ENCODE assay signal across 16 cellular contexts in the genomic region with DNA sequence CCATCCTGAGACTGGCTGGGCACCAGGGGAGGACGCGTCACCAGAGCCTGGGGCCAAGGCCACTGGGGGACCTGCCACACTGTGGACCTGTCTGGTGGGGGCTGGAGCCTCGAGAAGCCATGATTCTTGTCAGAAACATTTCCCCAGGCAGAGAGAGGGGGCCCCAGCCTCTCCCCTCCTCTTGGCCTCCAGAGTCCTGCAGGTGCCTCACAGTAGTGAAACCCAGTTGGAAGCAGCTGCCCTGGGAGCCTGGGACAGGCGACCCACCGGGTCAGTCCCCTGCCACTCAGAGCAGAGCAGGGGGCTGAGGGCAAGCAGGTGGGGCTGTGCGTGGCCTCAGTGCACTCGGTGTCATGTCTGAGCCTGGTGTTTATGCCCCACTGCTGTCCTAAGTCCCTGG. TPM values are rescaled to one million over a fixed set of nuclear protein-coding genes. Genes with fewer than 3 reads are reported as not detected.
"Had no signal": no experiment of that assay in that cellular context is flagged by ENCODE, and none has a peak within 500 bp of the region (broad histone marks: within the 10 kb centered on the region; RNA-seq: fewer than 3 reads in every experiment).

No MANE protein-coding gene starts in this region.

- H3K36me3 ChIP-seq: upper lobe of right lung had no signal

- H3K27me3 ChIP-seq: esophagus muscularis mucosa, upper lobe of right lung had no signal

- H3K4me3 ChIP-seq: esophagus muscularis mucosa, upper lobe of right lung had no signal

- H3K9me3 ChIP-seq: esophagus muscularis mucosa, upper lobe of right lung had no signal

- H3K27ac ChIP-seq: esophagus muscularis mucosa, upper lobe of right lung, VCaP had no signal

- DNase-seq: activated CD4-positive, CD25-positive, alpha-beta regulatory T cell treated with anti-CD3 and anti-CD28 coated beads, Interleukin-2, amount 50 U/mL, for 72 hours; activated gamma-delta T cell; cerebellar nuclear complex; effector memory CD4-positive, alpha-beta T cell; immature natural killer cell; mesenchymal stem cell; natural killer cell; right cardiac atrium; small intestine; stimulated activated CD4-positive, alpha-beta T cell treated with anti-CD3 and anti-CD28 coated beads, Interleukin-4, amount 100 ng/mL, for 1 hour; T-helper 2 cell; upper lobe of right lung had no signal

RNA-seq across cellular contexts. Expression of gene OXER1, which starts 7.8 kb away (rescaled TPM):
- total RNA-seq: activated CD8-positive, alpha-beta memory T cell treated with anti-CD3 and anti-CD28 coated beads for 36 hours; bronchial epithelial cell had no signal

RNA-seq across cellular contexts. Expression of gene HAAO, which starts 36.2 kb away (rescaled TPM):
- total RNA-seq: bronchial epithelial cell had no signal
